ENCODE assay signal across 24 cellular contexts in genomic region chr1:206032356-206033140, GRCh38. TPM values are rescaled to one million over a fixed set of nuclear protein-coding genes. Genes with fewer than 3 reads are reported as not detected.
A peak's percentile ranks its signal among the peaks of the same experiment; 100 is the strongest.
DNase-seq lines count a peak whose midpoint lies in the region; ATAC-seq and TF ChIP-seq lines count a peak whose summit lies in the region.
"Had no signal": no experiment of that assay in that cellular context is flagged by ENCODE, and none has a peak within 500 bp of the region (broad histone marks: within the 10 kb centered on the region; RNA-seq: fewer than 3 reads in every experiment).

No MANE protein-coding gene starts in this region.

- H3K27me3 ChIP-seq in WERI-Rb-1 (ENCODE audit: insufficient read depth, low read depth, severe bottlenecking), result peaks cover 25% of the 10 kb centered on the region
- H3K27me3 ChIP-seq: right lobe of liver had no signal

- H3K4me1 Mint-ChIP-seq in naive B cell, result peaks cover 51 to 70% (median 62%) of the 10 kb centered on the region in 3 donors
- H3K4me1 Mint-ChIP-seq: central memory CD8-positive, alpha-beta T cell had no signal

- no peak overlapping the region for H3K27ac ChIP-seq in WERI-Rb-1
- H3K27ac ChIP-seq: gastrocnemius medialis, right lobe of liver, VCaP had no signal

- H3K4me3 Mint-ChIP-seq in naive B cell, result peak overlapping the region in 3 of 8 donors; percentile 1 to 89 (median 50)
- H3K4me3 Mint-ChIP-seq: activated CD4-positive, alpha-beta memory T cell treated with anti-CD3 and anti-CD28 coated beads for 36 hours; CD14-positive monocyte; central memory CD8-positive, alpha-beta T cell had no signal

- no peaks in the 10 kb centered on the region for H3K36me3 Mint-ChIP-seq in naive B cell
- H3K36me3 Mint-ChIP-seq: activated CD4-positive, alpha-beta memory T cell treated with anti-CD3 and anti-CD28 coated beads for 36 hours had no signal

- no peak for ATAC-seq in naive B cell (ENCODE audit: low read depth in 2 of 2)
- ATAC-seq: gastrocnemius medialis, right lobe of liver had no signal

- H3K9me3 ChIP-seq in WERI-Rb-1 (ENCODE audit: severe bottlenecking), result peaks cover 3% of the 10 kb centered on the region
- H3K9me3 ChIP-seq: gastrocnemius medialis, MG63, right lobe of liver had no signal

- peaks cover 0 to 6% (median 0%) of the 10 kb centered on the region in 3 donors for H3K27me3 Mint-ChIP-seq in naive B cell

- no peaks in the 10 kb centered on the region for H3K36me3 ChIP-seq in WERI-Rb-1
- H3K36me3 ChIP-seq: gastrocnemius medialis, MG63, right lobe of liver had no signal

- no peaks in the 10 kb centered on the region for H3K9me3 Mint-ChIP-seq in naive B cell
- H3K9me3 Mint-ChIP-seq: activated CD4-positive, alpha-beta memory T cell treated with anti-CD3 and anti-CD28 coated beads for 36 hours; central memory CD8-positive, alpha-beta T cell had no signal

- no peak overlapping the region for H3K4me3 ChIP-seq in WERI-Rb-1 (ENCODE audit: low read depth, low read length)
- H3K4me3 ChIP-seq: gastrocnemius medialis, MG63, right lobe of liver had no signal

- DNase-seq in CD1c-positive myeloid dendritic cell (ENCODE audit: extremely low spot score) (peak; percentile 65), NOMO-1 (lab: John Stamatoyannopoulos, UW; ENCODE audit: unreplicated experiment in 2 of 2) (peak; percentile 45 to 67), WERI-Rb-1 (peak; percentile 38), naive B cell (no peak), NCI-H1417 (lab: John Stamatoyannopoulos, UW) (no peak), DMS 273 (lab: John Stamatoyannopoulos, UW; ENCODE audit: unreplicated experiment) (no peak), NCI-H345 treated with DMSO at 0.1 percent for 48 hours (lab: John Stamatoyannopoulos, UW; ENCODE audit: unreplicated experiment) (no peak)
- DNase-seq in activated CD8-positive, alpha-beta memory T cell treated with anti-CD3 and anti-CD28 coated beads, Interleukin-2, amount 50 U/mL, for 48 hours, result no peak
- DNase-seq: activated CD4-positive, alpha-beta memory T cell treated with anti-CD3 and anti-CD28 coated beads for 36 hours; activated T-cell treated with anti-CD3 and anti-CD28 coated beads for 4 hours; DMS 273 treated with DMSO at 0.1 percent for 48 hours; erythroblast; gastrocnemius medialis; mammary epithelial cell; MG63; NCI-H187 treated with DMSO at 0.1 percent for 48 hours; NCI-H446; NK-92 treated with Interleukin-12 subunit alpha and Interleukin-12 subunit beta, amount 100 ng/mL, for 24 hours; occipital lobe; right lobe of liver; T-helper 1 cell had no signal

- peak overlapping the region; percentile 13 to 98 (median 74) for H3K27ac Mint-ChIP-seq in naive B cell
- H3K27ac Mint-ChIP-seq: activated CD4-positive, alpha-beta memory T cell treated with anti-CD3 and anti-CD28 coated beads for 36 hours had no signal

- TF ChIP-seq CTCF in WERI-Rb-1 (IDR thresholded peaks at IDR 0.05; ENCODE audit: low read depth, low read length), result no peak

RNA-seq across cellular contexts. Expression of gene CTSE, which starts 8.9 kb away (rescaled TPM):
- not detected for polyA plus RNA-seq in naive B cell (ENCODE audit: low read depth in 6 of 6)
- polyA plus RNA-seq: CD14-positive monocyte had no signal

RNA-seq across cellular contexts. Expression of gene RHEX, which starts 20.4 kb away (rescaled TPM):
- polyA plus RNA-seq in naive B cell (ENCODE audit: low read depth in 6 of 6), result 1 to 10 TPM in 2 of 6 donors, under 1 TPM in 4; 0.28 to 5.3 (median 0.60) TPM
- polyA plus RNA-seq: CD14-positive monocyte, mammary epithelial cell had no signal

RNA-seq across cellular contexts. Expression of gene RAB7B, which starts 29.4 kb away (rescaled TPM):
- not detected for polyA plus RNA-seq in naive B cell (ENCODE audit: low read depth in 6 of 6)

Comparison
In these comparisons a context has a peak if more than half of its experiments do, and no peak if none do; other contexts are left out.
1. DNase-seq: peak in CD1c-positive myeloid dendritic cell (single experiment), NOMO-1 (2 of 2) and WERI-Rb-1 (single experiment); none in naive B cell (single experiment), NCI-H1417 (0 of 3), activated CD8-positive, alpha-beta memory T cell treated with anti-CD3 and anti-CD28 coated beads, Interleukin-2, amount 50 U/mL, for 48 hours (single experiment), DMS 273 (single experiment) and NCI-H345 treated with DMSO at 0.1 percent for 48 hours (single experiment).